ENCODE assay signal across 24 cellular contexts in the genomic region with DNA sequence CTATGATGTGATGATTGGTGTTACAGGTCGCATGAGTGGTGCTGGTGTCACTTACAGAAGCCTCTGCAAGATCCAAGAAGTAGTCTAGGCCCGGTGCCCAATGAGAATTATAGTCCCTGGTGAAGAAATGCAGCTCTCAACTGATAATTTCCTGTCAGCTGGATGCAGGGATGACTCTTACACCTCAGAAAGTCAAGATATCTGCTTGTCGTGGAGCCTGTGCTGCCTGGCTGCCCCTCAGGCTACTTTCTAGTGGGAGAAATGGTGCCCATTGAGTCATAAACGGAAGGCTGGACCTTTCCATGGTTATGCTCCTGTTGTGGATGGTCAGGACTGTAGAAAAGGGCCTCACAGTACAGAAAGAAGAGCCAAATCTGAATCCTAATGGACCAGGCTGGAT. TPM values are rescaled to one million over a fixed set of nuclear protein-coding genes. Genes with fewer than 3 reads are reported as not detected.
"Had no signal": no experiment of that assay in that cellular context is flagged by ENCODE, and none has a peak within 500 bp of the region (broad histone marks: within the 10 kb centered on the region; RNA-seq: fewer than 3 reads in every experiment).

No MANE protein-coding gene starts in this region.

- H3K9me3 Mint-ChIP-seq: activated CD4-positive, alpha-beta memory T cell treated with anti-CD3 and anti-CD28 coated beads for 36 hours; activated CD4-positive, alpha-beta T cell treated with anti-CD3 and anti-CD28 coated beads, Interleukin-2, amount 10 ng/mL, durations not matched to agents 7 days and 5 days; activated naive CD4-positive, alpha-beta T cell treated with anti-CD3 and anti-CD28 coated beads for 36 hours; activated T-helper 17 cell treated with anti-CD3 and anti-CD28 coated beads, Interleukin-2, amount 50 U/mL, for 72 hours had no signal

- H3K4me1 Mint-ChIP-seq: activated CD4-positive, alpha-beta T cell treated with anti-CD3 and anti-CD28 coated beads, Interleukin-2, amount 10 ng/mL, durations not matched to agents 7 days and 5 days; activated T-helper 17 cell treated with anti-CD3 and anti-CD28 coated beads, Interleukin-2, amount 50 U/mL, for 72 hours; T-helper 17 cell had no signal

- H3K4me3 Mint-ChIP-seq: activated CD4-positive, alpha-beta memory T cell treated with anti-CD3 and anti-CD28 coated beads for 36 hours; activated CD4-positive, alpha-beta T cell treated with anti-CD3 and anti-CD28 coated beads, Interleukin-2, amount 10 ng/mL, durations not matched to agents 7 days and 5 days; activated naive CD4-positive, alpha-beta T cell treated with anti-CD3 and anti-CD28 coated beads for 36 hours; activated naive CD8-positive, alpha-beta T cell; activated T-helper 17 cell treated with anti-CD3 and anti-CD28 coated beads, Interleukin-2, amount 50 U/mL, for 72 hours; T-helper 17 cell had no signal

- DNase-seq: activated CD4-positive, alpha-beta memory T cell treated with anti-CD3 and anti-CD28 coated beads for 36 hours; activated CD4-positive, alpha-beta T cell treated with anti-CD3 and anti-CD28 coated beads, Interleukin-2, amount 10 ng/mL, durations not matched to agents 7 days and 5 days; activated CD4-positive, CD25-positive, alpha-beta regulatory T cell; activated CD8-positive, alpha-beta memory T cell treated with anti-CD3 and anti-CD28 coated beads for 24 hours; activated gamma-delta T cell; activated naive CD4-positive, alpha-beta T cell treated with anti-CD3 and anti-CD28 coated beads for 36 hours; activated T-cell treated with anti-CD3 and anti-CD28 coated beads for 4 hours; activated T-cell treated with anti-CD3 and anti-CD28 coated beads, Interleukin-2, amount 50 U/mL, for 48 hours; brain microvascular endothelial cell; NCI-H1092; NCI-H1417; NCI-H1694; NCI-H2029; NCI-H2107; NCI-H2171 treated with DMSO at 0.1 percent for 48 hours; NCI-H226; NCI-H526 treated with DMSO at 0.1 percent for 48 hours; PC-3; SIG-M5; T-helper 17 cell; T-helper 9 cell had no signal

- ATAC-seq: activated T-helper 17 cell treated with anti-CD3 and anti-CD28 coated beads, Interleukin-2, amount 50 U/mL, for 72 hours; PC-3; T-helper 17 cell had no signal

- H3K36me3 Mint-ChIP-seq: activated CD4-positive, alpha-beta memory T cell treated with anti-CD3 and anti-CD28 coated beads for 36 hours had no signal

- H3K27ac Mint-ChIP-seq: activated CD4-positive, alpha-beta memory T cell treated with anti-CD3 and anti-CD28 coated beads for 36 hours; activated CD4-positive, alpha-beta T cell treated with anti-CD3 and anti-CD28 coated beads, Interleukin-2, amount 10 ng/mL, durations not matched to agents 7 days and 5 days; activated naive CD4-positive, alpha-beta T cell treated with anti-CD3 and anti-CD28 coated beads for 36 hours; activated naive CD8-positive, alpha-beta T cell; activated T-helper 17 cell treated with anti-CD3 and anti-CD28 coated beads, Interleukin-2, amount 50 U/mL, for 72 hours; T-helper 17 cell had no signal

- H3K27me3 Mint-ChIP-seq: activated CD4-positive, alpha-beta memory T cell treated with anti-CD3 and anti-CD28 coated beads for 36 hours; activated CD4-positive, alpha-beta T cell treated with anti-CD3 and anti-CD28 coated beads, Interleukin-2, amount 10 ng/mL, durations not matched to agents 7 days and 5 days; activated naive CD8-positive, alpha-beta T cell; activated T-helper 17 cell treated with anti-CD3 and anti-CD28 coated beads, Interleukin-2, amount 50 U/mL, for 72 hours; T-helper 17 cell had no signal

RNA-seq across cellular contexts. Expression of a gene that starts 46.8 kb away (rescaled TPM):
- total RNA-seq: activated CD4-positive, alpha-beta memory T cell treated with anti-CD3 and anti-CD28 coated beads for 36 hours; activated CD4-positive, alpha-beta T cell treated with anti-CD3 and anti-CD28 coated beads, Interleukin-2, amount 10 ng/mL, durations not matched to agents 7 days and 5 days; activated naive CD4-positive, alpha-beta T cell treated with anti-CD3 and anti-CD28 coated beads for 36 hours; activated T-helper 17 cell treated with anti-CD3 and anti-CD28 coated beads, Interleukin-2, amount 50 U/mL, for 72 hours; cardiac muscle cell; T-helper 17 cell had no signal
